ENCODE assay signal across 24 cellular contexts in the genomic region with DNA sequence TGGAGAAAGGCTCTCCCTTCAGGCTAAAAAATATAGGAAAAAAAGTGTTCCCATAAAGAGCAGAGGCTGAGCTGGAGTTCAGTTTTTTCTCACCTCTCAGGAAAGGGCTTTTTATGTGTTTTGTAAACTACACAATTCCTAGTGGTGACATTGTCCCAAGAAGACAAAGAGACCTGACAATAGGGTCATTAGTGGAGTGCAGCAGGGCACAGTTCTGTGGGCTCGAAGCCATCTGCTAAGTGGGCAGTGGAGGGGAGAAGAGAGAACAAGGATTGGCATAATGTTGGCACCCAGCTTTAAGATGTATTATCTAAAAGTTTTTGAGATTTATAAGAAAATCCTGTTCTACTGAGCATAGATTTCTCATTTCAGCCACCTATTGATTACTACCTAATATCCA.
"Had no signal": no experiment of that assay in that cellular context is flagged by ENCODE, and none has a peak within 500 bp of the region (broad histone marks: within the 10 kb centered on the region; RNA-seq: fewer than 3 reads in every experiment).

No MANE protein-coding gene starts in this region.

- H3K4me1 ChIP-seq: adrenal gland, body of pancreas, foreskin keratinocyte, left lung, parathyroid adenoma, right lobe of liver had no signal

- H2AFZ ChIP-seq: parathyroid adenoma had no signal

- H3K27ac ChIP-seq: adrenal gland, body of pancreas, esophagus muscularis mucosa, foreskin keratinocyte, left lung, parathyroid adenoma, right lobe of liver, thoracic aorta had no signal

- H3K9me3 Mint-ChIP-seq: nephron had no signal

- ATAC-seq: body of pancreas; foreskin keratinocyte; left lung; mucosa of descending colon; right lobe of liver; stimulated activated naive CD8-positive, alpha-beta T cell treated with anti-CD3 and anti-CD28 coated beads, Interleukin-15, Interleukin-2, amounts not matched to agents 100 U/mL and 50 U/mL, for 24 hours had no signal

- DNase-seq: activated CD4-positive, alpha-beta T cell treated with anti-CD3 and anti-CD28 coated beads for 4 hours; activated CD4-positive, alpha-beta T cell treated with anti-CD3 and anti-CD28 coated beads, Interleukin-2, amount 50 U/mL, for 4 hours; activated CD8-positive, alpha-beta memory T cell treated with anti-CD3 and anti-CD28 coated beads for 24 hours; activated effector memory CD4-positive, alpha-beta T cell treated with anti-CD3 and anti-CD28 coated beads, Interleukin-2, amount 50 U/mL, for 16 hours; activated naive CD4-positive, alpha-beta T cell treated with anti-CD3 and anti-CD28 coated beads for 36 hours; activated naive CD8-positive, alpha-beta T cell treated with anti-CD3 and anti-CD28 coated beads for 36 hours; adrenal gland; aorta; body of pancreas; foreskin keratinocyte; kidney glomerular epithelial cell; left lung; mucosa of descending colon; occipital lobe; right lobe of liver; stimulated activated CD4-positive, alpha-beta T cell treated with anti-CD3 and anti-CD28 coated beads, Interleukin-2, amount 100 ng/mL, for 48 hours; stimulated activated naive CD8-positive, alpha-beta T cell treated with anti-CD3 and anti-CD28 coated beads, Interleukin-15, Interleukin-2, amounts not matched to agents 100 U/mL and 50 U/mL, for 24 hours; trophoblast cell had no signal

- H3K4me1 Mint-ChIP-seq: activated naive CD8-positive, alpha-beta T cell treated with anti-CD3 and anti-CD28 coated beads for 36 hours; nephron had no signal

- H3K9ac ChIP-seq: parathyroid adenoma had no signal

- H3K79me2 ChIP-seq: parathyroid adenoma had no signal

- H3K36me3 ChIP-seq: adrenal gland, esophagus muscularis mucosa, heart right ventricle, left lung, right lobe of liver, thoracic aorta had no signal

- H3K27ac Mint-ChIP-seq: activated naive CD4-positive, alpha-beta T cell treated with anti-CD3 and anti-CD28 coated beads for 36 hours; activated naive CD8-positive, alpha-beta T cell treated with anti-CD3 and anti-CD28 coated beads for 36 hours; activated T-helper 1 cell treated with anti-CD3 and anti-CD28 coated beads, Interleukin-12 subunit alpha, Interleukin-12 subunit beta, Interleukin-2, Interleukin-4 antibody, amounts not matched to agents 30 ng/mL and 10 ng/mL and 1 ng/mL, durations not matched to agents 14 hours and 24 hours and 36 hours; nephron had no signal

- H3K9me3 ChIP-seq: adrenal gland, body of pancreas, esophagus muscularis mucosa, heart right ventricle, left lung, mucosa of descending colon, right lobe of liver, thoracic aorta had no signal

- H3K36me3 Mint-ChIP-seq: activated naive CD8-positive, alpha-beta T cell treated with anti-CD3 and anti-CD28 coated beads for 36 hours had no signal

- H3K27me3 Mint-ChIP-seq: activated naive CD8-positive, alpha-beta T cell treated with anti-CD3 and anti-CD28 coated beads for 36 hours had no signal

- H3K4me3 Mint-ChIP-seq: activated naive CD4-positive, alpha-beta T cell treated with anti-CD3 and anti-CD28 coated beads for 36 hours; activated naive CD8-positive, alpha-beta T cell treated with anti-CD3 and anti-CD28 coated beads for 36 hours; activated T-helper 1 cell treated with anti-CD3 and anti-CD28 coated beads, Interleukin-12 subunit alpha, Interleukin-12 subunit beta, Interleukin-2, Interleukin-4 antibody, amounts not matched to agents 30 ng/mL and 10 ng/mL and 1 ng/mL, durations not matched to agents 14 hours and 24 hours and 36 hours; nephron had no signal

- H3K27me3 ChIP-seq: adrenal gland, body of pancreas, esophagus muscularis mucosa, foreskin keratinocyte, heart right ventricle, left lung, right lobe of liver had no signal

- H3K4me3 ChIP-seq: adrenal gland, body of pancreas, esophagus muscularis mucosa, heart right ventricle, left lung, mucosa of descending colon, right lobe of liver, thoracic aorta had no signal
